Comparison of ENCODE assay signal across 8 cellular contexts in genomic region chr5:157731272-157732129, GRCh38. TPM values are rescaled to one million over a fixed set of nuclear protein-coding genes. Genes with fewer than 3 reads are reported as not detected.
DNase-seq lines count a peak whose midpoint lies in the region; ATAC-seq, FAIRE-seq and TF ChIP-seq lines count a peak whose summit lies in the region.

Gene THG1L (plus strand): TSS chr5:157731420. CDS start chr5:157731441, 21 bp downstream.

- 1% methylated on average over 19 to 47 of the region's 47 CpGs for WGBS in adrenal gland, 4 donors
- 1 to 3% (median 2%) methylated on average over 24 to 47 of the region's 47 CpGs for WGBS in heart left ventricle, 4 donors

- peaks cover 0 to 22% of the 10 kb centered on the region in 2 donors for H3K36me3 ChIP-seq in adrenal gland (replicated peaks in 1 of 2)
- H3K36me3 ChIP-seq in heart left ventricle: peaks cover 0 to 38% (median 30%) of the 10 kb centered on the region in 9 donors
- peaks cover 36% of the 10 kb centered on the region for H3K36me3 ChIP-seq in upper lobe of right lung

- peak within 1 kb of the TSS; percentile 26 to 64 (median 42) for H3K4me3 ChIP-seq in adrenal gland
- H3K4me3 ChIP-seq in heart left ventricle: peak within 1 kb of the TSS; percentile 60 to 92 (median 74)
- peak within 1 kb of the TSS; percentile 76 for H3K4me3 ChIP-seq in upper lobe of right lung

- intact Hi-C loops in adrenal gland (cut with DNase I): no loop called here
- intact Hi-C loops in heart left ventricle (cut with DNase I): no loop called here
- intact Hi-C loops in posterior cingulate gyrus (cut with DNase I): loop anchor here (10.0 kb wide), 1 partner anchor 587 kb away; the partner anchor contains the start of gene MED7
- intact Hi-C loops in upper lobe of right lung (cut with DNase I): no loop called here

- H3K27me3 ChIP-seq in adrenal gland: no peaks in the 10 kb centered on the region
- no peaks in the 10 kb centered on the region for H3K27me3 ChIP-seq in heart left ventricle
- no peaks in the 10 kb centered on the region for H3K27me3 ChIP-seq in upper lobe of right lung

- DNase-seq in GM12892 (ENCODE audit: insufficient read length) (peak; percentile 81), NCI-H146 (lab: John Stamatoyannopoulos, UW) (peak; percentile 95), T-helper 1 cell (peak; percentile 92 to 97 (median 95)), adrenal gland (peak; percentile 99 to 100 (median 99)), heart left ventricle (peak; percentile 96 to 98 (median 98)), posterior cingulate gyrus (peak; percentile 100), upper lobe of right lung (peak; percentile 99)

- H3K9me3 ChIP-seq in adrenal gland (replicated peaks in 1 of 3) (no peaks in the 10 kb centered on the region), heart left ventricle (no peaks in the 10 kb centered on the region), upper lobe of right lung (no peaks in the 10 kb centered on the region)

- no peaks in the 10 kb centered on the region for H3K4me1 ChIP-seq in adrenal gland (replicated peaks in 1 of 2)
- peaks cover 0 to 10% (median 5%) of the 10 kb centered on the region in 12 donors for H3K4me1 ChIP-seq in heart left ventricle
- peaks cover 7% of the 10 kb centered on the region for H3K4me1 ChIP-seq in upper lobe of right lung

- H3K27ac ChIP-seq in adrenal gland (peak within 1 kb of the TSS; percentile 77 to 98 (median 93)), heart left ventricle (peak within 1 kb of the TSS; percentile 68 to 95 (median 91)), upper lobe of right lung (peak within 1 kb of the TSS; percentile 92)

- TF ChIP-seq POLR2A in GM12892 (IDR thresholded peaks at IDR 0.05; ENCODE audit: low read depth, low read length): peak; percentile 97
- TF ChIP-seq POLR2A in adrenal gland (IDR thresholded peaks at IDR 0.05): peak; percentile 65 to 86
- TF ChIP-seq POLR2A in heart left ventricle (IDR thresholded peaks at IDR 0.05): peak in 1 of 2 donors; percentile 50

- FAIRE-seq in GM12892 (lab: Jason Lieb, UNC): peak; percentile 100

- TF ChIP-seq CTCF in adrenal gland (IDR thresholded peaks at IDR 0.05): no peak
- TF ChIP-seq CTCF in heart left ventricle (IDR thresholded peaks at IDR 0.05): no peak
- TF ChIP-seq CTCF in upper lobe of right lung (IDR thresholded peaks at IDR 0.05): no peak

- ATAC-seq in HG02852 (IDR thresholded peaks at IDR 0.05; ENCODE audit: unreplicated experiment): peak; percentile 92
- peak; percentile 99 to 100 (median 99) for ATAC-seq in heart left ventricle
- peak; percentile 100 for ATAC-seq in upper lobe of right lung

RNA-seq across cellular contexts. Expression of gene THG1L, which starts in this region (rescaled TPM):
- polyA plus RNA-seq in GM12892 (2012; ENCODE audit: missing spikeins): 23.6 TPM
- total RNA-seq in adrenal gland (10 to 100 TPM in 6 of 8 donors, 1 to 10 TPM in 2; 8.7 to 23.9 (median 15.3) TPM), heart left ventricle (1 to 10 TPM; 3.7 to 8.5 (median 5.0) TPM), upper lobe of right lung (8.4 TPM)
- polyA plus RNA-seq in adrenal gland (10 to 100 TPM; 12.5 to 26.4 (median 21.1) TPM), heart left ventricle (1 to 10 TPM; 5.4 to 7.5 TPM)

Comparison
In these comparisons a context has a peak if more than half of its experiments do, and no peak if none do; other contexts are left out.
1. Peak in every context shown above with its lines: DNase-seq, ATAC-seq, H3K4me3 ChIP-seq and H3K27ac ChIP-seq.